ENCODE assay signal across 1 cellular context in genomic region chr7:997404-998395, GRCh38.
TF ChIP-seq lines count a peak whose summit lies in the region.

No MANE protein-coding gene starts in this region.

TF ChIP-seq in H1, 55 proteins besides CTCF, POLR2A, EP300 and RAD21:
- no peak for TF ChIP-seq TBP (IDR thresholded peaks at IDR 0.05; ENCODE audit: low read depth, low read length)
- TF ChIP-seq GABPA (IDR thresholded peaks at IDR 0.05; ENCODE audit: borderline replicate concordance, insufficient read depth, low read length) = 0 out of 2 replicates have a peak, but pooled peaks have one; percentile 58
TF ChIP-seq in H1: peak in this region for 1.
